In genomic region chr2:46674451-46674850, GRCh38 we compare ENCODE assay signal across 21 cellular contexts.
"Had no signal": no experiment of that assay in that cellular context is flagged by ENCODE, and none has a peak within 500 bp of the region (broad histone marks: within the 10 kb centered on the region; RNA-seq: fewer than 3 reads in every experiment).

No MANE protein-coding gene starts in this region.

- H3K9me3 ChIP-seq: prostate gland had no signal

- H3K36me3 ChIP-seq: cardiac muscle cell, heart right ventricle, neural progenitor cell, prostate gland, stomach, transverse colon had no signal

- ATAC-seq: activated T-cell treated with anti-CD3 and anti-CD28 coated beads, Interleukin-2, amount 50 U/mL, for 72 hours; heart right ventricle; naive thymus-derived CD4-positive, alpha-beta T cell; stimulated activated effector memory CD8-positive, alpha-beta T cell treated with anti-CD3 and anti-CD28 coated beads, Interleukin-12 subunit alpha, Interleukin-12 subunit beta, amount 100 ng/mL, for 72 hours had no signal

- H3K4me1 ChIP-seq: neural progenitor cell, prostate gland, stomach, transverse colon had no signal

- DNase-seq: activated CD4-positive, alpha-beta memory T cell treated with anti-CD3 and anti-CD28 coated beads for 36 hours; activated CD4-positive, alpha-beta T cell treated with anti-CD3 and anti-CD28 coated beads for 48 hours; activated effector memory CD4-positive, alpha-beta T cell treated with Interleukin-2 at 50 U/mL for 16 hours; activated naive CD4-positive, alpha-beta T cell treated with anti-CD3 and anti-CD28 coated beads for 36 hours; activated naive CD8-positive, alpha-beta T cell treated with anti-CD3 and anti-CD28 coated beads, Interleukin-2, amount 10 ng/mL, durations not matched to agents 7 days and 5 days; activated T-cell treated with anti-CD3 and anti-CD28 coated beads, Interleukin-2, amount 50 U/mL, for 72 hours; amygdala; cortex of kidney; endodermal cell; heart right ventricle; kidney; naive thymus-derived CD4-positive, alpha-beta T cell; stimulated activated CD4-positive, alpha-beta T cell treated with anti-CD3 and anti-CD28 coated beads, Interleukin-2, amount 100 ng/mL, for 24 hours; stomach; T1000; transverse colon had no signal

- H2AFZ ChIP-seq: neural progenitor cell had no signal

- H3K9ac ChIP-seq: neural progenitor cell had no signal

- H3K4me3 ChIP-seq: cardiac muscle cell, heart right ventricle, lung, neural progenitor cell, prostate gland, stomach, transverse colon had no signal

- H3K4me2 ChIP-seq: neural progenitor cell had no signal

- H3K27me3 ChIP-seq: cardiac muscle cell, heart right ventricle, neural progenitor cell, stomach, transverse colon had no signal

- FAIRE-seq: kidney had no signal

- H3K27ac ChIP-seq: cardiac muscle cell, heart right ventricle, neural progenitor cell, prostate gland, stomach, transverse colon had no signal
